Comparison of ENCODE assay signal across 18 cellular contexts in the genomic region with DNA sequence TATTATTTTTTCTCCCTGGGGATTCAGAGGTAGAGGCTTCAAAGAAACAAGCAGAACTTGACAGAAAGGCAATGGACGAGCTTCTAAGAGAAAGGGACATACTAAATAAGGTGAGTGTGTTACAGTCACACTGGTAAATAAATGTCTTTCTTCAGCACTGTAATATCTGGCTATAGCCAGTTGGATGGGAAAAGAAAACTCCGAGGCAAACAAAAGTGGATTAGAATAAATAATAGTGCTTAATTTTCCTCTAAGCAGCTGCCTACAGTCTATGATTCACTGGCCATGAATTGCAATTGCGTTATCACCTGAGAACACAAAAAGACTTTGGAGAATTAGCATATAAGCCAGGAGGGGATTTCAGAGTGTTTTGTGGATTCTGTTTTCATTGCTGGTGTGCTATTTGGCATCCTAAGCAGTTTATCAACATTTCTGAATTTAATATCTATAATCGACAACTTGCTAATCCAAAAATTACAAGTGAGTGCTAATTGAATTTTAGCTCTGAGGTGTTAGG. TPM values are rescaled to one million over a fixed set of nuclear protein-coding genes. Genes with fewer than 3 reads are reported as not detected.
DNase-seq lines count a peak whose midpoint lies in the region; ATAC-seq and TF ChIP-seq lines count a peak whose summit lies in the region.
"Had no signal": no experiment of that assay in that cellular context is flagged by ENCODE, and none has a peak within 500 bp of the region (broad histone marks: within the 10 kb centered on the region; RNA-seq: fewer than 3 reads in every experiment).

No MANE protein-coding gene starts in this region.

- H3K27me3 ChIP-seq in breast epithelium (no peaks in the 10 kb centered on the region), endodermal cell (ENCODE audit: control insufficient read depth, insufficient read depth, low read length, poor library complexity, severe bottlenecking) (no peaks in the 10 kb centered on the region), neural progenitor cell (no peaks in the 10 kb centered on the region)
- H3K27me3 ChIP-seq: BLaER1 had no signal

- POLR2A ChIA-PET in MCF 10A (lab: Yijun Ruan, JAX): interaction anchor here (0.7 kb wide), 1 partner anchor 97 kb away, joined by 3 read pairs; no protein-coding TSS in a partner anchor

- BruUV-seq in MCF 10A (replicated peaks; lab: Mats Ljungman, UMichigan): no TSS peak

- in situ Hi-C loops in ACHN (cut with HindIII; ENCODE audit: low pct_ligation_motif_present, low pct_unique_long_range_greater_than_20kb, low sequenced_read_pairs): no loop called here

- H3K4me3 Mint-ChIP-seq in MCF 10A (ENCODE audit: unreplicated experiment) (no peak overlapping the region), endodermal cell (no peak overlapping the region), neural progenitor cell (no peak overlapping the region)
- H3K4me3 Mint-ChIP-seq: CD4-positive, alpha-beta memory T cell had no signal

- H3K9ac ChIP-seq in endodermal cell (ENCODE audit: extremely low read depth, low read length, poor library complexity, severe bottlenecking) (no peak overlapping the region), neural progenitor cell (no peak overlapping the region)
- H3K9ac ChIP-seq: BLaER1 had no signal

- H3K4me2 ChIP-seq in neural progenitor cell: no peak overlapping the region
- H3K4me2 ChIP-seq: A549, BLaER1 had no signal

- H3K36me3 Mint-ChIP-seq in MCF 10A (ENCODE audit: insufficient read depth, unreplicated experiment): no peaks in the 10 kb centered on the region
- H3K36me3 Mint-ChIP-seq in endodermal cell (ENCODE audit: low read depth): no peaks in the 10 kb centered on the region
- no peaks in the 10 kb centered on the region for H3K36me3 Mint-ChIP-seq in neural progenitor cell
- H3K36me3 Mint-ChIP-seq: CD14-positive monocyte; CD4-positive, alpha-beta memory T cell had no signal

- no peak overlapping the region for H3K27ac ChIP-seq in breast epithelium
- H3K27ac ChIP-seq in endodermal cell (ENCODE audit: low read depth, low read length): no peak overlapping the region
- H3K27ac ChIP-seq in neural progenitor cell: no peak overlapping the region
- H3K27ac ChIP-seq: 22Rv1, A549, BLaER1 had no signal

- H3K27me3 Mint-ChIP-seq in MCF 10A (ENCODE audit: insufficient read depth, unreplicated experiment): no peaks in the 10 kb centered on the region
- peaks cover 69% of the 10 kb centered on the region for H3K27me3 Mint-ChIP-seq in endodermal cell (ENCODE audit: insufficient read depth)
- peaks cover 2% of the 10 kb centered on the region for H3K27me3 Mint-ChIP-seq in neural progenitor cell (ENCODE audit: insufficient read depth, low read depth)

- no peaks in the 10 kb centered on the region for H3K79me2 ChIP-seq in neural progenitor cell (ENCODE audit: low read depth)

- H3K9me3 ChIP-seq in breast epithelium: peaks cover 0 to 3% of the 10 kb centered on the region in 2 donors
- peaks cover 5% of the 10 kb centered on the region for H3K9me3 ChIP-seq in endodermal cell (ENCODE audit: control insufficient read depth, low read length)
- H3K9me3 ChIP-seq in neural progenitor cell (ENCODE audit: low read depth): no peaks in the 10 kb centered on the region

- no peak overlapping the region for H2AFZ ChIP-seq in neural progenitor cell (replicated peaks)

- H3K27ac Mint-ChIP-seq in MCF 10A (ENCODE audit: low read depth, unreplicated experiment) (no peak overlapping the region), endodermal cell (peak overlapping the region; percentile 66), neural progenitor cell (no peak overlapping the region)
- H3K27ac Mint-ChIP-seq: CD14-positive monocyte; CD4-positive, alpha-beta memory T cell had no signal

- TF ChIP-seq POLR2A in breast epithelium (IDR thresholded peaks at IDR 0.05): no peak

- H3K4me1 ChIP-seq in breast epithelium: no peaks in the 10 kb centered on the region
- peaks cover 4% of the 10 kb centered on the region for H3K4me1 ChIP-seq in endodermal cell (ENCODE audit: control insufficient read depth, insufficient read depth, low read length)
- H3K4me1 ChIP-seq in neural progenitor cell: peaks cover 19% of the 10 kb centered on the region
- H3K4me1 ChIP-seq: A549, BLaER1 had no signal

- intact Hi-C loops in MCF 10A (cut with micrococcal nuclease): no loop called here
- intact Hi-C loops in breast epithelium (cut with DNase I; ENCODE audit: low total_unique reads): no loop called here

- H3K9me3 Mint-ChIP-seq in MCF 10A (ENCODE audit: unreplicated experiment) (no peaks in the 10 kb centered on the region), endodermal cell (peaks cover 7% of the 10 kb centered on the region), neural progenitor cell (peaks cover 3% of the 10 kb centered on the region)
- H3K9me3 Mint-ChIP-seq: CD4-positive, alpha-beta memory T cell had no signal

- DNase-seq in MCF 10A (ENCODE audit: unreplicated experiment) (peak; percentile 17), breast epithelium (ENCODE audit: low spot score in 2 of 2) (no peak), endodermal cell (no peak), iris pigment epithelial cell (ENCODE audit: low read depth) (peak; percentile 3), ACHN (no peak), NCI-H526 treated with DMSO at 0.1 percent for 48 hours (lab: John Stamatoyannopoulos, UW) (no peak), neural progenitor cell (ENCODE audit: low spot score) (no peak)
- DNase-seq: Calu3; CD4-positive, alpha-beta memory T cell; DMS79 treated with DMSO at 0.1 percent for 48 hours; GF-D8; GOT3; H7 had no signal

- H3K4me3 ChIP-seq in breast epithelium (no peak overlapping the region), endodermal cell (ENCODE audit: low read length) (no peak overlapping the region), neural progenitor cell (no peak overlapping the region)
- H3K4me3 ChIP-seq: A549, BLaER1 had no signal

- TF ChIP-seq CTCF in MCF 10A (IDR thresholded peaks at IDR 0.05; ENCODE audit: unreplicated experiment): no peak
- no peak for TF ChIP-seq CTCF in breast epithelium (IDR thresholded peaks at IDR 0.05)
- no peak for TF ChIP-seq CTCF in endodermal cell (conservative IDR thresholded peaks at IDR 0.05)
- no peak for TF ChIP-seq CTCF in neural progenitor cell (IDR thresholded peaks at IDR 0.05)

- 77 to 80% methylated on average over 1 to 4 of the region's 4 CpGs for WGBS in endodermal cell (ENCODE audit: insufficient coverage in 1 of 2, insufficient read length in 1 of 2), 2 experiments

- H4K20me1 ChIP-seq in neural progenitor cell (ENCODE audit: low read depth): no peaks in the 10 kb centered on the region
- H4K20me1 ChIP-seq: BLaER1 had no signal

- peaks cover 4% of the 10 kb centered on the region for H3F3A ChIP-seq in neural progenitor cell (ENCODE audit: low read depth)

- H3K4me1 Mint-ChIP-seq in MCF 10A (ENCODE audit: insufficient read depth, unreplicated experiment): peaks cover 7% of the 10 kb centered on the region
- peaks cover 16% of the 10 kb centered on the region for H3K4me1 Mint-ChIP-seq in endodermal cell
- H3K4me1 Mint-ChIP-seq in neural progenitor cell: peaks cover 25% of the 10 kb centered on the region
- H3K4me1 Mint-ChIP-seq: CD14-positive monocyte had no signal

- no peak for ATAC-seq in GM19452 (IDR thresholded peaks at IDR 0.05; ENCODE audit: unreplicated experiment)
- ATAC-seq: A549 had no signal

- CTCF ChIA-PET in MCF 10A (lab: Yijun Ruan, JAX): interaction anchor here (0.5 to 0.8 kb wide), 2 partner anchors 50 to 86 kb away, joined by 3 read pairs; no protein-coding TSS in a partner anchor

- H3K36me3 ChIP-seq in breast epithelium (no peaks in the 10 kb centered on the region), endodermal cell (ENCODE audit: control insufficient read depth, insufficient read depth, low read length) (no peaks in the 10 kb centered on the region), neural progenitor cell (no peaks in the 10 kb centered on the region)
- H3K36me3 ChIP-seq: BLaER1 had no signal

RNA-seq across cellular contexts. Expression of gene CFAP58, which starts 23.2 kb away (rescaled TPM):
- 0.89 and 1.1 TPM in 2 replicates for total RNA-seq in MCF 10A (2022)
- total RNA-seq in breast epithelium: under 1 TPM; 0.16 to 0.98 (median 0.88) TPM
- total RNA-seq in endodermal cell: under 1 TPM; 0.68 to 0.97 TPM
- 0.57 TPM for polyA plus RNA-seq in endodermal cell (2013, experiment 1 of 2)
- 0.50 TPM for polyA plus RNA-seq in endodermal cell (2013, experiment 2 of 2)
- total RNA-seq in neural progenitor cell (ENCODE audit: low replicate concordance): 0.53 and 1.7 TPM in 2 replicates
- total RNA-seq: Calu3; CD4-positive, alpha-beta memory T cell had no signal
- polyA plus RNA-seq: CD14-positive monocyte; CD4-positive, alpha-beta memory T cell had no signal

RNA-seq across cellular contexts. Expression of gene ITPRIP, which starts 38.6 kb away (rescaled TPM):
- total RNA-seq in MCF 10A (2022): 29.4 and 29.8 TPM in 2 replicates
- total RNA-seq in breast epithelium: 10 to 100 TPM; 12.0 to 35.4 (median 20.9) TPM
- total RNA-seq in endodermal cell: 10 to 100 TPM in 1 of 2 donors, 1 to 10 TPM in 1; 9.1 to 11.0 TPM
- polyA plus RNA-seq in endodermal cell (2013, experiment 1 of 2): 14.4 TPM
- 14.9 TPM for polyA plus RNA-seq in endodermal cell (2013, experiment 2 of 2)
- 1.6 and 4.4 TPM in 2 replicates for total RNA-seq in neural progenitor cell (ENCODE audit: low replicate concordance)

Comparison
In these comparisons a context has a peak if more than half of its experiments do, and no peak if none do; other contexts are left out.
1. DNase-seq: peak in MCF 10A (single experiment) and iris pigment epithelial cell (single experiment); none in breast epithelium (0 of 2), endodermal cell (single experiment), ACHN (single experiment), NCI-H526 treated with DMSO at 0.1 percent for 48 hours (single experiment) and neural progenitor cell (single experiment).